ENCODE assay signal across 11 cellular contexts in genomic region chr15:67968564-67969440, GRCh38.
DNase-seq lines count a peak whose midpoint lies in the region; ATAC-seq and TF ChIP-seq lines count a peak whose summit lies in the region.
"Had no signal": no experiment of that assay in that cellular context is flagged by ENCODE, and none has a peak within 500 bp of the region (broad histone marks: within the 10 kb centered on the region; RNA-seq: fewer than 3 reads in every experiment).

No MANE protein-coding gene starts in this region.

- no peaks in the 10 kb centered on the region for H3K27me3 ChIP-seq in right atrium auricular region
- no peaks in the 10 kb centered on the region for H3K27me3 ChIP-seq in adipocyte (replicated peaks; ENCODE audit: control insufficient read depth, insufficient read depth, low read length)
- H3K27me3 ChIP-seq in uterus: no peaks in the 10 kb centered on the region
- no peaks in the 10 kb centered on the region for H3K27me3 ChIP-seq in aorta (ENCODE audit: control insufficient read depth in 1 of 2, insufficient read depth in 2 of 2, low read length in 1 of 2)

- WGBS in aorta, 2 donors: 61 to 68% methylated on average over 9 of the region's 9 CpGs

- DNase-seq in right atrium auricular region (ENCODE audit: low spot score) (no peak), Right ventricle myocardium inferior (ENCODE audit: missing footprints) (no peak), adipocyte (ENCODE audit: low read depth) (no peak), left kidney (ENCODE audit: low read depth, low spot score) (peak; percentile 77), uterus (peak; percentile 40), aorta (no peak)
- no peak for DNase-seq in activated T-cell treated with anti-CD3 and anti-CD28 coated beads, Interleukin-2, amount 50 U/mL, for 48 hours
- DNase-seq: stimulated activated naive CD4-positive, alpha-beta T cell treated with Interleukin-2 at 50 U/mL for 16 hours had no signal

- H3K9ac ChIP-seq in adipocyte (ENCODE audit: low read length): peak overlapping the region; percentile 71

- H3K36me3 ChIP-seq in right atrium auricular region (no peaks in the 10 kb centered on the region), adipocyte (ENCODE audit: control insufficient read depth, insufficient read depth, low read length, severe bottlenecking) (no peaks in the 10 kb centered on the region), uterus (no peaks in the 10 kb centered on the region), aorta (ENCODE audit: control insufficient read depth in 1 of 2, insufficient read depth in 2 of 2, low read length in 1 of 2) (no peaks in the 10 kb centered on the region)

- no peaks in the 10 kb centered on the region for H3K9me3 ChIP-seq in right atrium auricular region
- H3K9me3 ChIP-seq in adipocyte (ENCODE audit: control insufficient read depth, low read length): no peaks in the 10 kb centered on the region
- no peaks in the 10 kb centered on the region for H3K9me3 ChIP-seq in uterus
- no peaks in the 10 kb centered on the region for H3K9me3 ChIP-seq in aorta (ENCODE audit: control insufficient read depth, low read length)

- H3K27ac ChIP-seq in right atrium auricular region (no peak overlapping the region), uterus (peak overlapping the region; percentile 46 to 50), aorta (ENCODE audit: low read depth in 1 of 2, low read length in 2 of 2) (no peak overlapping the region)
- H3K27ac ChIP-seq: C4-2B, epithelial cell of prostate had no signal

- ATAC-seq in Right ventricle myocardium inferior: no peak
- no peak for ATAC-seq in GM21423 (IDR thresholded peaks at IDR 0.05; ENCODE audit: unreplicated experiment)
- ATAC-seq in aorta (ENCODE audit: low FRiP score): no peak

- TF ChIP-seq CTCF in right atrium auricular region (IDR thresholded peaks at IDR 0.05): no peak
- no peak for TF ChIP-seq CTCF in uterus (IDR thresholded peaks at IDR 0.05)

- intact Hi-C loops in Right ventricle myocardium inferior (cut with DNase I) (loop anchor here (10.0 kb wide), 1 partner anchor 104 kb away; no protein-coding TSS in a partner anchor), uterus (cut with DNase I; ENCODE audit: low total_unique reads) (no loop called here), aorta (cut with DNase I) (loop anchor here in 1 of 2 donors (5.0 kb wide), 2 partner anchors 52 to 83 kb away; partner anchors contain the start of gene PIAS1)

- H3K4me3 ChIP-seq in right atrium auricular region (peak overlapping the region; percentile 30 to 45), adipocyte (ENCODE audit: low read length) (peak overlapping the region; percentile 75), uterus (peak overlapping the region; percentile 21 to 22), aorta (ENCODE audit: low read length in 2 of 2) (no peak overlapping the region)

- H3K4me1 ChIP-seq in right atrium auricular region: peaks cover 0 to 5% of the 10 kb centered on the region in 2 donors
- H3K4me1 ChIP-seq in adipocyte (ENCODE audit: control insufficient read depth, insufficient read depth, low read length): peaks cover 4% of the 10 kb centered on the region
- H3K4me1 ChIP-seq in uterus: no peaks in the 10 kb centered on the region
- no peaks in the 10 kb centered on the region for H3K4me1 ChIP-seq in aorta (ENCODE audit: control insufficient read depth in 1 of 2, insufficient read depth in 2 of 2, low read length in 2 of 2)

- no peak for TF ChIP-seq POLR2A in uterus (IDR thresholded peaks at IDR 0.05)

Comparison
In these comparisons a context has a peak if more than half of its experiments do, and no peak if none do; other contexts are left out.
1. DNase-seq: peak in left kidney (single experiment) and uterus (2 of 2); none in right atrium auricular region (single experiment), Right ventricle myocardium inferior (single experiment), adipocyte (single experiment), activated T-cell treated with anti-CD3 and anti-CD28 coated beads, Interleukin-2, amount 50 U/mL, for 48 hours (0 of 2) and aorta (0 of 2).
2. H3K27ac ChIP-seq: peak in uterus (2 of 2); none in right atrium auricular region (0 of 2) and aorta (0 of 2).
3. H3K4me3 ChIP-seq: peak in right atrium auricular region (2 of 2), adipocyte (single experiment) and uterus (2 of 2); none in aorta (0 of 2).